ENCODE assay signal across 2 cellular contexts in the genomic region with DNA sequence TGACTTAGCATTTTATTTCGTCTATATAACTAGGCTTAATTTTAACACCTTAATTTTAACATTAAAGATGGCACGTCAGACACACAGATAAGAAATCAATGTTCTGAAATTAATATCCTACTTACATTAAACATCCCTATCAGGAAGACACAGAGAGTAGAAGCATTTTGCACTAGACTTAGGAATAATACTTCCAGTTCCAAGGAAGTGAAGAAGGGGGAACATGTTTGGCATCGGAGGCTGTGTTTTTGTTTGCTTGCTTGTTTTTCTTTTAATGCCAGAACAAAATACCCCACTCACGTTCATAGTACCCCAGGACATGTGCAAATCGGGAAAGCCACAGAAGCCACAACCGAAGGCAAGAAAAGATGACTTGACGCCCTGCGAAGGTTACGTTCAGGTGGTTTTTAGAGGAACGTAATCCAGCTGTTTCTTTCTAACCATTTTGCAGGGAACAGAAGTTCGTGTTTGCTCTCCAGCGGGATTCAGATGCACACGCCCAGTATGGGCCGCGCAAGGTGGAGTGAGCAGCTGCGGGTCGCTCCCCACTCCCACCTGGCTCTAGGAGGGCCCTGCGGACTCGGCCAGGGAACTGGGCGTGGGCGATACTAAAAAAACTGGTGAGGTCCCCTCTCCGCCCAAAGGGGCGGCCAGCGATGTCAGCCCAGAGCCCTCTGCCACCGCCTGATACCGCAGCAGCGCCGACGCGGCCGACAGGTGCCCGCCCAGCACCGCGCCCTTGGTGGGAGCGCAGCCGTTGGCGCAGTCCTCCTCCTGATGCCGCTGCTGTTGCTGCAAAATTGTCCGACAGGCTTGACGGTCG.
TF ChIP-seq lines count a peak whose summit lies in the region.

No MANE protein-coding gene starts in this region.

TF ChIP-seq in GM12878, 131 proteins besides CTCF, POLR2A, EP300 and RAD21:
- peak; percentile 89 for TF ChIP-seq SUZ12 (IDR thresholded peaks at IDR 0.05; ENCODE audit: unreplicated experiment)

TF ChIP-seq in neural cell, 6 proteins besides CTCF, POLR2A, EP300 and RAD21:
- peak; percentile 13 for TF ChIP-seq POLR2AphosphoS5 (IDR thresholded peaks at IDR 0.05)
